16 cellular contexts compared by ENCODE assay signal in the genomic region with DNA sequence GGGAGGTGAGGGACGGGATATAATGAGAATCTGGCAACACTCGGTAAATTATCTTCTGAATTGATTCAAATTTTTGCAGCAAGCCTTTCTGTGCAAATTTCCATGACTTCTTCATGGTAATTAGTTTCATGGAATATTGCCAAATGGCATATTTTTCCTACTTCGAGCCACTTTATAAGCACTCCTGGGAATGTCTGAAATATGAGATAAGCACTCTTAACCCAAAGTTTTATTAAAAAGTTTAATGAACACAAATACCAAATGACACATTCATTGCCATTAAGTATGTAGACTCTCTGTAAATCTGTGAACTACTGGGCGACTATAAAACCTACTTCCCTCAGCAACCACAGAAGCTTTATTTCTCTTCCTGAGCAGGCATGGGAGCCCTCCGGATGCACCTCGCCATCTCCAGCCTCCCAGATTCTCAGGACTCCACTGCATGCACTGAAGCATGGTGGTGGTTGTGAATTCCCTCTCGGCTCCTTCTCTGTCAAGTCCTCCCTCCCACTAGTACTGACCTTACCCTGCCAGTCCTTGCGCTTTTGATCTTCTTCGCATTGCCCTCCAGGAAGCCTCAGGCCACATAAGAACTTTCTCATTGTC.
DNase-seq lines count a peak whose midpoint lies in the region; ATAC-seq and TF ChIP-seq lines count a peak whose summit lies in the region.
"Had no signal": no experiment of that assay in that cellular context is flagged by ENCODE, and none has a peak within 500 bp of the region (broad histone marks: within the 10 kb centered on the region; RNA-seq: fewer than 3 reads in every experiment).

No MANE protein-coding gene starts in this region.

- no peak overlapping the region for H3K27ac Mint-ChIP-seq in activated T-cell treated with anti-CD3 and anti-CD28 coated beads, Interleukin-2, amount 50 U/mL, for 72 hours
- H3K27ac Mint-ChIP-seq in activated T-helper 2 cell treated with anti-CD3 and anti-CD28 coated beads, Interferon-gamma antibody, Interleukin-2, Interleukin-4, amounts not matched to agents 10 μg/mL and 5 μg/mL and 100 μg/mL, durations not matched to agents 14 hours and 24 hours and 36 hours: no peak overlapping the region
- H3K27ac Mint-ChIP-seq: endodermal cell had no signal

- peaks cover 0 to 2% of the 10 kb centered on the region in 2 donors for H3K9me3 Mint-ChIP-seq in activated T-cell treated with anti-CD3 and anti-CD28 coated beads, Interleukin-2, amount 50 U/mL, for 72 hours
- no peaks in the 10 kb centered on the region for H3K9me3 Mint-ChIP-seq in activated T-helper 2 cell treated with anti-CD3 and anti-CD28 coated beads, Interferon-gamma antibody, Interleukin-2, Interleukin-4, amounts not matched to agents 10 μg/mL and 5 μg/mL and 100 μg/mL, durations not matched to agents 14 hours and 24 hours and 36 hours
- H3K9me3 Mint-ChIP-seq: endodermal cell had no signal

- CTCF ChIA-PET in GM10248 (lab: Yijun Ruan, JAX): no interaction called here

- H3K27me3 ChIP-seq in KMS-11 (ENCODE audit: insufficient read depth, low read depth): no peaks in the 10 kb centered on the region
- H3K27me3 ChIP-seq: Peyer's patch had no signal

- no peaks in the 10 kb centered on the region for H3K27me3 Mint-ChIP-seq in activated T-cell treated with anti-CD3 and anti-CD28 coated beads, Interleukin-2, amount 50 U/mL, for 72 hours (ENCODE audit: low read depth)
- no peaks in the 10 kb centered on the region for H3K27me3 Mint-ChIP-seq in activated T-helper 2 cell treated with anti-CD3 and anti-CD28 coated beads, Interferon-gamma antibody, Interleukin-2, Interleukin-4, amounts not matched to agents 10 μg/mL and 5 μg/mL and 100 μg/mL, durations not matched to agents 14 hours and 24 hours and 36 hours (ENCODE audit: low read depth)

- no peaks in the 10 kb centered on the region for H3K36me3 ChIP-seq in KMS-11 (ENCODE audit: insufficient read depth)
- H3K36me3 ChIP-seq: Peyer's patch had no signal

- TF ChIP-seq CTCF in KMS-11 (conservative IDR thresholded peaks at IDR 0.05; ENCODE audit: low read depth, low read length) (no peak), GM10248 (IDR thresholded peaks at IDR 0.05; ENCODE audit: control extremely low read depth, extremely low read depth, low read depth, missing control alignments) (no peak)

- no peak overlapping the region for H3K4me3 ChIP-seq in KMS-11 (IDR thresholded peaks at IDR 0.05; ENCODE audit: insufficient read depth, low read depth, low read length)
- H3K4me3 ChIP-seq: lung, Peyer's patch had no signal

- peak overlapping the region; percentile 34 to 78 for H3K4me3 Mint-ChIP-seq in activated T-cell treated with anti-CD3 and anti-CD28 coated beads, Interleukin-2, amount 50 U/mL, for 72 hours
- peak overlapping the region; percentile 17 for H3K4me3 Mint-ChIP-seq in activated T-helper 2 cell treated with anti-CD3 and anti-CD28 coated beads, Interferon-gamma antibody, Interleukin-2, Interleukin-4, amounts not matched to agents 10 μg/mL and 5 μg/mL and 100 μg/mL, durations not matched to agents 14 hours and 24 hours and 36 hours (ENCODE audit: low read depth)
- H3K4me3 Mint-ChIP-seq: endodermal cell had no signal

- peaks cover 46% of the 10 kb centered on the region for H3K4me1 Mint-ChIP-seq in activated T-cell treated with anti-CD3 and anti-CD28 coated beads, Interleukin-2, amount 50 U/mL, for 72 hours (ENCODE audit: low read depth)
- H3K4me1 Mint-ChIP-seq in activated T-helper 2 cell treated with anti-CD3 and anti-CD28 coated beads, Interferon-gamma antibody, Interleukin-2, Interleukin-4, amounts not matched to agents 10 μg/mL and 5 μg/mL and 100 μg/mL, durations not matched to agents 14 hours and 24 hours and 36 hours (ENCODE audit: low read depth): peaks cover 36% of the 10 kb centered on the region
- H3K4me1 Mint-ChIP-seq: endodermal cell had no signal

- DNase-seq in activated T-cell treated with anti-CD3 and anti-CD28 coated beads, Interleukin-2, amount 50 U/mL, for 72 hours: no peak
- no peak for DNase-seq in activated T-cell treated with anti-CD3 and anti-CD28 coated beads, Interleukin-2, amount 50 U/mL, for 48 hours
- DNase-seq in activated T-helper 2 cell treated with anti-CD3 and anti-CD28 coated beads, Interferon-gamma antibody, Interleukin-2, Interleukin-4, amounts not matched to agents 10 μg/mL and 5 μg/mL and 100 μg/mL, durations not matched to agents 14 hours and 24 hours and 36 hours (ENCODE audit: low spot score): no peak
- DNase-seq in renal cortical epithelial cell (ENCODE audit: low read depth) (peak; percentile 24), GM10248 (ENCODE audit: extremely low spot score) (no peak), NCI-H1092 treated with DMSO at 0.1 percent for 48 hours (lab: John Stamatoyannopoulos, UW) (no peak)
- DNase-seq: activated CD8-positive, alpha-beta memory T cell treated with anti-CD3 and anti-CD28 coated beads, Interleukin-2, amount 50 U/mL, for 48 hours; COR-L47; endodermal cell; GF-D8; NCI-H748 treated with DMSO at 0.1 percent for 48 hours; Peyer's patch; posterior cingulate gyrus had no signal

- H3K79me2 ChIP-seq in KMS-11 (ENCODE audit: insufficient read depth, low read depth): no peaks in the 10 kb centered on the region

- H2AFZ ChIP-seq in KMS-11 (ENCODE audit: low read depth): peak overlapping the region; percentile 51; the same call in 1 of the 2 replicates

- no peak overlapping the region for H3K9ac ChIP-seq in KMS-11

- no peaks in the 10 kb centered on the region for H3K36me3 Mint-ChIP-seq in activated T-cell treated with anti-CD3 and anti-CD28 coated beads, Interleukin-2, amount 50 U/mL, for 72 hours (ENCODE audit: insufficient read depth in 2 of 2)
- peaks cover 3% of the 10 kb centered on the region for H3K36me3 Mint-ChIP-seq in activated T-helper 2 cell treated with anti-CD3 and anti-CD28 coated beads, Interferon-gamma antibody, Interleukin-2, Interleukin-4, amounts not matched to agents 10 μg/mL and 5 μg/mL and 100 μg/mL, durations not matched to agents 14 hours and 24 hours and 36 hours (ENCODE audit: low read depth)

- H3K4me2 ChIP-seq in KMS-11: peak overlapping the region; percentile 83

- POLR2A ChIA-PET in GM10248 (lab: Yijun Ruan, JAX): no interaction called here

- H3K4me1 ChIP-seq in KMS-11 (ENCODE audit: low read depth, poor library complexity, severe bottlenecking): peaks cover 58% of the 10 kb centered on the region
- H3K4me1 ChIP-seq: Peyer's patch had no signal

- H4K20me1 ChIP-seq in KMS-11 (ENCODE audit: insufficient read depth): no peaks in the 10 kb centered on the region

- no peak for ATAC-seq in activated T-cell treated with anti-CD3 and anti-CD28 coated beads, Interleukin-2, amount 50 U/mL, for 72 hours (replicated peaks in 1 of 2)
- ATAC-seq in GM21723 (IDR thresholded peaks at IDR 0.05; ENCODE audit: unreplicated experiment): no peak

- intact Hi-C loops in activated T-helper 2 cell treated with anti-CD3 and anti-CD28 coated beads, Interferon-gamma antibody, Interleukin-2, Interleukin-4, amounts not matched to agents 10 μg/mL and 5 μg/mL and 100 μg/mL, durations not matched to agents 14 hours and 24 hours and 36 hours (cut with micrococcal nuclease): loop anchor here (2.0 kb wide), 1 partner anchor 33 kb away; no protein-coding TSS in a partner anchor

- peak overlapping the region; percentile 75 for H3K27ac ChIP-seq in KMS-11
- H3K27ac ChIP-seq: Peyer's patch had no signal
